10 cellular contexts compared by ENCODE assay signal in the genomic region with DNA sequence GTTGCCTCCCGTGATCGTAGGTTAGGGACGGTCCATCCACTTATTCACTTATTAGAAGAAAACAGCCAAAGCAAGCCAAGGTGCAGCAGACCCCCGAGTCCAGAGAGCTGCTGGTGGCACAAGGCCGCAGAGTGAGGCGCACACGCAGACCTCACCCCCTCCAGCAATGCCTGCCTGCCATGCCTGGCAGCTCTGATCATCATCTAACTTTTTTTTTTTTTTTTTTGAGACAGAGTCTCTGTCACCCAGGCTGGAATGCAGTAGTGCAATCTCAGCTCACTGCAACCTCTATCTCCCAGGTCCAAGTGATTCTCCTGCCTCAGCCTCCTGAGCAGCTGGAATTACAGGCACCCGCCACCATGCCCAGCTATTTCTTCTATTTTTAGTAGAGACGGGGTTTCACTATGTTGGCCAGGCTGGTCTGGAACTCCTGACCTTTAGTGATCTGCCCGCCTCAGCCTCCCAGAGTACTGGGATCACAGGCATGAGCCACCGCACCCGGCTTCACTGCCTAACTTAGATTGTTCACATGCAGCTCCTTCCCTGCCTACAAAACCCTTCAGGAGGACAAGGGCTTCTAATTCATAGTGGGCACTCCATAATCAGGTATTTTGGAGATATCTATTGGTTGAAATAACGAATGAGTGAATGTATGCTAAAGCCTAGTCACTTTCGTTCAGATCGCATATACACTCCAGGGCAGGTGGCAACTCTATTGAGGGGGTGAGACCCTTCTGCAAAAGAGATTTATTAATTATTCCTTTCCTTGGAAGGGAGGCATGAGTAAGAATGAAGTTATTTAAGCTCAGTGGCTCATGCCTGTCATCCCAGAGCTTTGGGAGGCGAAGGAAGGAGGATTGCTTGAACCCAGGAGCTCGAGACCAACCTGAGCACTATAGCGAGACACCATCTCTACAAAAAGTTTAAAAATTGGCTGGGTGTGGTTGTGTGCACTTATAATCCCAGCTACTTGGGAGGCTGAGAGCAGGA. TPM values are rescaled to one million over a fixed set of nuclear protein-coding genes. Genes with fewer than 3 reads are reported as not detected.
DNase-seq lines count a peak whose midpoint lies in the region; ATAC-seq and TF ChIP-seq lines count a peak whose summit lies in the region.
"Had no signal": no experiment of that assay in that cellular context is flagged by ENCODE, and none has a peak within 500 bp of the region (broad histone marks: within the 10 kb centered on the region; RNA-seq: fewer than 3 reads in every experiment).

No MANE protein-coding gene starts in this region.

- TF ChIP-seq EP300 in tibial nerve (IDR thresholded peaks at IDR 0.05) = no peak

- no peaks in the 10 kb centered on the region for H3K79me2 ChIP-seq in mesendoderm (ENCODE audit: control insufficient read depth, insufficient read depth, low read length)

- no peak for TF ChIP-seq POLR2A in IMR-90 (IDR thresholded peaks at IDR 0.05; ENCODE audit: low read depth, low read length)
- TF ChIP-seq POLR2A in tibial nerve (IDR thresholded peaks at IDR 0.05) = no peak

- H3K27me3 ChIP-seq in IMR-90 (ENCODE audit: control insufficient read depth, insufficient read depth, low read length) (no peaks in the 10 kb centered on the region), mesendoderm (ENCODE audit: insufficient read depth, low read length, poor library complexity) (no peaks in the 10 kb centered on the region), tibial nerve (no peaks in the 10 kb centered on the region), WERI-Rb-1 (ENCODE audit: insufficient read depth, low read depth, severe bottlenecking) (peaks cover 100% of the 10 kb centered on the region)

- peak overlapping the region; percentile 84 for H3K56ac ChIP-seq in IMR-90 (ENCODE audit: extremely low read depth, insufficient read depth, low read length)
- peak overlapping the region; percentile 83 for H3K56ac ChIP-seq in mesendoderm (ENCODE audit: low read length)

- peak overlapping the region; percentile 69 for H2BK15ac ChIP-seq in IMR-90 (ENCODE audit: low read depth, low read length)
- H2BK15ac ChIP-seq in mesendoderm (replicated peaks; ENCODE audit: low read depth) = no peak overlapping the region

- H3K36me3 Mint-ChIP-seq in brain = no peaks in the 10 kb centered on the region
- H3K36me3 Mint-ChIP-seq in activated naive CD8-positive, alpha-beta T cell treated with anti-CD3 and anti-CD28 coated beads, Interleukin-2, amount 50 U/mL, for 24 hours (ENCODE audit: low read depth) = no peaks in the 10 kb centered on the region

- intact Hi-C loops in IMR-90 (cut with micrococcal nuclease) = loop anchor here (1.0 kb wide), 3 partner anchors 16 to 26 kb away; a partner anchor contains a TSS

- H2BK120ac ChIP-seq in IMR-90 (ENCODE audit: low read depth, low read length) (peak overlapping the region; percentile 99), mesendoderm (ENCODE audit: low read depth, low read length) (no peak overlapping the region)

- H3K27ac ChIP-seq in IMR-90 (ENCODE audit: insufficient read depth, low read length) = peak overlapping the region; percentile 88
- peak overlapping the region; percentile 67 for H3K27ac ChIP-seq in mesendoderm (ENCODE audit: low read depth, low read length)
- peak overlapping the region; percentile 45 to 86 (median 66) for H3K27ac ChIP-seq in tibial nerve
- H3K27ac ChIP-seq in WERI-Rb-1 = no peak overlapping the region
- H3K27ac ChIP-seq: lower lobe of right lung had no signal

- TF ChIP-seq RAD21 in IMR-90 (IDR thresholded peaks at IDR 0.05; ENCODE audit: low read length) = no peak

- no peak for DNase-seq in IMR-90
- peak; percentile 45 for DNase-seq in mesendoderm
- no peak for DNase-seq in tibial nerve (ENCODE audit: low spot score in 2 of 2)
- DNase-seq in GM20000 (ENCODE audit: low spot score) = no peak
- no peak for DNase-seq in WERI-Rb-1
- no peak for DNase-seq in activated naive CD8-positive, alpha-beta T cell treated with anti-CD3 and anti-CD28 coated beads, Interleukin-2, amount 50 U/mL, for 24 hours
- DNase-seq: NCI-H748 treated with DMSO at 0.1 percent for 48 hours, T-helper 17 cell had no signal

- BruUV-seq in IMR-90 (replicated peaks; lab: Mats Ljungman, UMichigan) = no TSS peak

- H3K4me1 ChIP-seq in IMR-90 (ENCODE audit: control insufficient read depth, insufficient read depth, low read length) (peaks cover 23% of the 10 kb centered on the region), mesendoderm (ENCODE audit: control insufficient read depth, low read depth, low read length) (peaks cover 5% of the 10 kb centered on the region), tibial nerve (peaks cover 0 to 38% (median 14%) of the 10 kb centered on the region in 4 donors)

- H3K9me1 ChIP-seq in IMR-90 (ENCODE audit: insufficient read depth, low read length) = peaks cover 22% of the 10 kb centered on the region

- POLR2A ChIA-PET in IMR-90 (lab: Charles Lee; ENCODE audit: unreplicated experiment) = interaction anchor here (0.9 kb wide), 1 partner anchor 29 kb away, joined by 3 read pairs; no protein-coding TSS in a partner anchor

- no peak overlapping the region for H3K4me2 ChIP-seq in IMR-90 (ENCODE audit: low read depth, low read length)
- no peak overlapping the region for H3K4me2 ChIP-seq in mesendoderm (ENCODE audit: low read length)

- dilution Hi-C loops in IMR-90 (cut with HindIII; ENCODE audit: low sequenced_read_pairs, unreplicated experiment) = no loop called here

- CTCF ChIA-PET in IMR-90 (lab: Yijun Ruan, JAX) = interaction anchor here (0.6 to 1.4 kb wide), 6 partner anchors 9 to 119 kb away, joined by 3 to 7 read pairs (median 3); a partner anchor contains a TSS

- H3K4ac ChIP-seq in IMR-90 (ENCODE audit: low read depth, low read length) (peak overlapping the region; percentile 99), mesendoderm (ENCODE audit: low read depth, low read length) (peak overlapping the region; percentile 43)

- H2BK20ac ChIP-seq in IMR-90 (ENCODE audit: low read depth, low read length) = peak overlapping the region; percentile 97

- H4K5ac ChIP-seq in IMR-90 (ENCODE audit: low read depth, low read length) = peak overlapping the region; percentile 88
- H4K5ac ChIP-seq in mesendoderm (ENCODE audit: low read length) = no peak overlapping the region

- H3K9me3 ChIP-seq in IMR-90 (ENCODE audit: control insufficient read depth, insufficient read depth, low read length) (no peaks in the 10 kb centered on the region), tibial nerve (no peaks in the 10 kb centered on the region), WERI-Rb-1 (ENCODE audit: severe bottlenecking) (no peaks in the 10 kb centered on the region)
- H3K9me3 ChIP-seq: lower lobe of right lung had no signal

- H2AFZ ChIP-seq in IMR-90 (replicated peaks; ENCODE audit: low read length, poor library complexity) = peak overlapping the region; percentile 60

- peak overlapping the region; percentile 99 for H4K91ac ChIP-seq in IMR-90 (ENCODE audit: insufficient read depth, low read depth, low read length)

- no peak for ATAC-seq in IMR-90 (ENCODE audit: low read depth)
- ATAC-seq in activated naive CD8-positive, alpha-beta T cell treated with anti-CD3 and anti-CD28 coated beads, Interleukin-2, amount 50 U/mL, for 24 hours = no peak

- in situ Hi-C loops in IMR-90 (cut with MboI; ENCODE audit: low sequenced_read_pairs) = loop anchor here (25.0 kb wide), 1 partner anchor 664 kb away; a partner anchor contains a TSS

- peak overlapping the region in 3 of 5 experiments; percentile 36 to 88 (median 78) for H3K27ac Mint-ChIP-seq in brain
- H3K27ac Mint-ChIP-seq in activated naive CD8-positive, alpha-beta T cell treated with anti-CD3 and anti-CD28 coated beads, Interleukin-2, amount 50 U/mL, for 24 hours = no peak overlapping the region
- H3K27ac Mint-ChIP-seq: T-helper 17 cell had no signal

- TF ChIP-seq CTCF in IMR-90 (conservative IDR thresholded peaks at IDR 0.05; ENCODE audit: low read depth, low read length) = no peak
- no peak for TF ChIP-seq CTCF in brain (conservative IDR thresholded peaks at IDR 0.05)
- no peak for TF ChIP-seq CTCF in tibial nerve (IDR thresholded peaks at IDR 0.05)
- no peak for TF ChIP-seq CTCF in GM20000 (IDR thresholded peaks at IDR 0.05; ENCODE audit: extremely low read depth, missing control alignments)
- no peak for TF ChIP-seq CTCF in WERI-Rb-1 (IDR thresholded peaks at IDR 0.05; ENCODE audit: low read depth, low read length)

- H3K36me3 ChIP-seq in IMR-90 (ENCODE audit: control insufficient read depth, insufficient read depth, low read length) (no peaks in the 10 kb centered on the region), mesendoderm (ENCODE audit: control insufficient read depth, insufficient read depth, low read length) (no peaks in the 10 kb centered on the region), tibial nerve (no peaks in the 10 kb centered on the region), WERI-Rb-1 (no peaks in the 10 kb centered on the region)
- H3K36me3 ChIP-seq: lower lobe of right lung had no signal

- H3K4me1 Mint-ChIP-seq in brain = peaks cover 23% of the 10 kb centered on the region
- peaks cover 18% of the 10 kb centered on the region for H3K4me1 Mint-ChIP-seq in activated naive CD8-positive, alpha-beta T cell treated with anti-CD3 and anti-CD28 coated beads, Interleukin-2, amount 50 U/mL, for 24 hours

- H3K79me1 ChIP-seq in IMR-90 (ENCODE audit: low read depth in 1 of 2, low read length in 2 of 2) (peaks cover 16 to 65% of the 10 kb centered on the region in 2 experiments), mesendoderm (ENCODE audit: low read length) (no peaks in the 10 kb centered on the region)

- H2AK9ac ChIP-seq in IMR-90 (replicated peaks; ENCODE audit: low read depth, low read length, poor library complexity) = peak overlapping the region; percentile 97

- H3K9ac ChIP-seq in IMR-90 (ENCODE audit: low read depth, low read length) (peak overlapping the region; percentile 52), mesendoderm (ENCODE audit: low read length) (peak overlapping the region; percentile 46)

- H3K4me3 ChIP-seq in IMR-90 (ENCODE audit: insufficient read depth, low read depth, low read length) (no peak overlapping the region), mesendoderm (ENCODE audit: low read length) (no peak overlapping the region), tibial nerve (no peak overlapping the region), WERI-Rb-1 (ENCODE audit: low read depth, low read length) (no peak overlapping the region)
- H3K4me3 ChIP-seq: lower lobe of right lung had no signal

- H2BK5ac ChIP-seq in IMR-90 (ENCODE audit: low read depth, low read length, poor library complexity, severe bottlenecking) (peak overlapping the region; percentile 99), mesendoderm (ENCODE audit: low read length) (peak overlapping the region; percentile 65)

- H3K18ac ChIP-seq in IMR-90 (ENCODE audit: low read depth, low read length) (peak overlapping the region; percentile 82), mesendoderm (ENCODE audit: low read length) (no peak overlapping the region)

- H3K14ac ChIP-seq in IMR-90 (replicated peaks; ENCODE audit: low read depth, low read length) = peak overlapping the region; percentile 97

- H4K20me1 ChIP-seq in IMR-90 (ENCODE audit: insufficient read depth, low read length) = no peaks in the 10 kb centered on the region; the same call in 1 of the 2 replicates

- peak overlapping the region; percentile 85 to 87 for H4K8ac ChIP-seq in IMR-90 (ENCODE audit: low read depth in 2 of 2, low read length in 2 of 2)
- no peak overlapping the region for H4K8ac ChIP-seq in mesendoderm (ENCODE audit: low read depth, low read length)

- peak overlapping the region in 2 of 5 experiments; percentile 3 to 48 for H3K4me3 Mint-ChIP-seq in brain
- H3K4me3 Mint-ChIP-seq in activated naive CD8-positive, alpha-beta T cell treated with anti-CD3 and anti-CD28 coated beads, Interleukin-2, amount 50 U/mL, for 24 hours = no peak overlapping the region
- H3K4me3 Mint-ChIP-seq: T-helper 17 cell had no signal

- 78% methylated on average over 3 of the region's 18 CpGs; no CpG with 5 or more reads in 1 of the 2 experiments for WGBS in IMR-90 (ENCODE audit: extremely low coverage in 2 of 2, insufficient read length in 1 of 2), 2 experiments
- no CpG with 5 or more reads among the region's 18 CpGs for WGBS in mesendoderm (ENCODE audit: extremely low coverage, insufficient coverage, low lambda C conversion rate)
- WGBS in tibial nerve, 2 donors = 89% methylated on average over 17 to 18 of the region's 18 CpGs

- H3K9me3 Mint-ChIP-seq in brain = no peaks in the 10 kb centered on the region
- H3K9me3 Mint-ChIP-seq in activated naive CD8-positive, alpha-beta T cell treated with anti-CD3 and anti-CD28 coated beads, Interleukin-2, amount 50 U/mL, for 24 hours = no peaks in the 10 kb centered on the region

- H3K23ac ChIP-seq in IMR-90 (ENCODE audit: low read depth, low read length) (peak overlapping the region; percentile 95), mesendoderm (ENCODE audit: low read length) (no peak overlapping the region)

- H2AK5ac ChIP-seq in IMR-90 (ENCODE audit: low read depth, low read length) = peak overlapping the region; percentile 100
- H2AK5ac ChIP-seq in mesendoderm (ENCODE audit: low read length) = no peak overlapping the region

- H3K27me3 Mint-ChIP-seq in brain = peaks cover 13% of the 10 kb centered on the region
- H3K27me3 Mint-ChIP-seq in activated naive CD8-positive, alpha-beta T cell treated with anti-CD3 and anti-CD28 coated beads, Interleukin-2, amount 50 U/mL, for 24 hours = peaks cover 37% of the 10 kb centered on the region

RNA-seq across cellular contexts. Expression of a gene that starts 15.9 kb away (rescaled TPM):
- 3.9 and 4.4 TPM in 2 replicates for total RNA-seq in IMR-90 (2012; rRNA removed)
- 4.7 and 5.9 TPM in 2 replicates for polyA plus RNA-seq in IMR-90 (2012; rRNA removed)
- 2.7 and 2.9 TPM in 2 replicates for polyA plus RNA-seq in IMR-90 (2012; cell fraction: cytosol; rRNA removed)
- polyA plus RNA-seq in IMR-90 (2012; cell fraction: nucleus; rRNA removed; ENCODE audit: low replicate concordance) = 10.6 and 11.6 TPM in 2 replicates
- polyA plus RNA-seq in brain (ENCODE audit: insufficient read depth, low read depth, low replicate concordance) = 4.9 TPM
- polyA plus RNA-seq in mesendoderm (2013, experiment 1 of 2) = 7.8 TPM
- polyA plus RNA-seq in mesendoderm (2013, experiment 2 of 2) = 5.7 TPM
- total RNA-seq in tibial nerve = 10 to 100 TPM; 18.6 to 32.4 (median 29.5) TPM

RNA-seq across cellular contexts. Expression of a gene that starts 25.8 kb away (rescaled TPM):
- total RNA-seq in IMR-90 (2012; rRNA removed) = 1,441 and 1,485 TPM in 2 replicates
- 2,783 and 2,870 TPM in 2 replicates for polyA plus RNA-seq in IMR-90 (2012; rRNA removed)
- polyA plus RNA-seq in IMR-90 (2012; cell fraction: cytosol; rRNA removed) = 1,325 and 1,597 TPM in 2 replicates
- 924 and 1,074 TPM in 2 replicates for polyA plus RNA-seq in IMR-90 (2012; cell fraction: nucleus; rRNA removed; ENCODE audit: low replicate concordance)
- 4.3 TPM for polyA plus RNA-seq in brain (ENCODE audit: insufficient read depth, low read depth, low replicate concordance)
- 55.1 TPM for polyA plus RNA-seq in mesendoderm (2013, experiment 1 of 2)
- polyA plus RNA-seq in mesendoderm (2013, experiment 2 of 2) = 62.9 TPM
- total RNA-seq in tibial nerve = 10 to 100 TPM in 2 of 4 donors, 1 to 10 TPM in 2; 3.3 to 13.9 (median 8.1) TPM

RNA-seq across cellular contexts. Expression of a gene that starts 53.1 kb away (rescaled TPM):
- 233 and 295 TPM in 2 replicates for total RNA-seq in IMR-90 (2012; rRNA removed)
- 178 and 187 TPM in 2 replicates for polyA plus RNA-seq in IMR-90 (2012; rRNA removed)
- polyA plus RNA-seq in IMR-90 (2012; cell fraction: cytosol; rRNA removed) = 282 and 325 TPM in 2 replicates
- 110 and 121 TPM in 2 replicates for polyA plus RNA-seq in IMR-90 (2012; cell fraction: nucleus; rRNA removed; ENCODE audit: low replicate concordance)
- polyA plus RNA-seq in brain (ENCODE audit: insufficient read depth, low read depth, low replicate concordance) = 127 TPM
- polyA plus RNA-seq in mesendoderm (2013, experiment 1 of 2) = 14.7 TPM
- 15.1 TPM for polyA plus RNA-seq in mesendoderm (2013, experiment 2 of 2)
- total RNA-seq in tibial nerve = 10 to 100 TPM; 14.5 to 35.4 (median 22.7) TPM

Comparison
In these comparisons a context has a peak if more than half of its experiments do, and no peak if none do; other contexts are left out.
1. RNA of a gene that starts 25.8 kb away (total RNA-seq): 1,441 to 1,485 TPM in IMR-90; 3.3 to 13.9 TPM in tibial nerve; every median in the first group is over 10 times any median in the second.